Comparison of ENCODE assay signal across 8 cellular contexts in genomic region chr9:101486693-101487442, GRCh38. TPM values are rescaled to one million over a fixed set of nuclear protein-coding genes. Genes with fewer than 3 reads are reported as not detected.
DNase-seq lines count a peak whose midpoint lies in the region; ATAC-seq and TF ChIP-seq lines count a peak whose summit lies in the region.

No MANE protein-coding gene starts in this region.

- no peaks in the 10 kb centered on the region for H3K27me3 ChIP-seq in RWPE2 (ENCODE audit: insufficient read depth, poor library complexity, severe bottlenecking)
- H3K27me3 ChIP-seq in endocrine pancreas (ENCODE audit: control insufficient read depth, insufficient read depth, low read length) = no peaks in the 10 kb centered on the region
- peaks cover 0 to 8% (median under 1%) of the 10 kb centered on the region in 4 donors for H3K27me3 ChIP-seq in liver (ENCODE audit: control insufficient read depth in 4 of 4, insufficient read depth in 4 of 4, low read length in 3 of 4)
- H3K27me3 ChIP-seq in subcutaneous abdominal adipose tissue (ENCODE audit: control insufficient read depth in 5 of 5, insufficient read depth in 4 of 5, low read length in 5 of 5) = peaks cover 0 to 5% (median 0%) of the 10 kb centered on the region in 5 donors

- H3K4me1 ChIP-seq in RWPE2 (ENCODE audit: insufficient read depth, poor library complexity, severe bottlenecking) (peaks cover 15% of the 10 kb centered on the region), endocrine pancreas (ENCODE audit: control insufficient read depth, insufficient read depth, low read length) (peaks cover 17% of the 10 kb centered on the region), liver (ENCODE audit: control insufficient read depth in 4 of 4, insufficient read depth in 4 of 4, low read length in 3 of 4) (peaks cover 9 to 17% (median 12%) of the 10 kb centered on the region in 4 donors), subcutaneous abdominal adipose tissue (ENCODE audit: control insufficient read depth in 5 of 5, insufficient read depth in 5 of 5, low read length in 5 of 5) (peaks cover 0 to 25% (median 16%) of the 10 kb centered on the region in 5 donors)

- TF ChIP-seq CTCF in RWPE2 (IDR thresholded peaks at IDR 0.05; ENCODE audit: poor library complexity, severe bottlenecking) = peak; percentile 59
- TF ChIP-seq CTCF in liver (IDR thresholded peaks at IDR 0.05; ENCODE audit: low read depth, low read length, missing input control) = no peak

- H3K4me3 ChIP-seq in RWPE2 (ENCODE audit: severe bottlenecking) (peak overlapping the region; percentile 41), endocrine pancreas (ENCODE audit: control insufficient read depth, insufficient read depth, low read length) (peak overlapping the region; percentile 79), liver (ENCODE audit: low read depth in 1 of 3, low read length in 3 of 3) (peak overlapping the region; percentile 54 to 76 (median 71)), subcutaneous abdominal adipose tissue (ENCODE audit: low read depth in 1 of 5, low read length in 5 of 5) (peak overlapping the region; percentile 46 to 93 (median 87))

- H3K27ac ChIP-seq in RWPE2 (ENCODE audit: poor library complexity, severe bottlenecking) (peak overlapping the region; percentile 40), liver (ENCODE audit: low read depth in 1 of 2, low read length in 2 of 2) (peak overlapping the region; percentile 45 to 67), subcutaneous abdominal adipose tissue (ENCODE audit: low read depth, low read length) (peak overlapping the region; percentile 30)

- H3K9me3 ChIP-seq in RWPE2 (ENCODE audit: severe bottlenecking) (no peaks in the 10 kb centered on the region), endocrine pancreas (ENCODE audit: control insufficient read depth, low read length) (no peaks in the 10 kb centered on the region), liver (ENCODE audit: control insufficient read depth in 4 of 4, low read length in 3 of 4) (no peaks in the 10 kb centered on the region), subcutaneous abdominal adipose tissue (ENCODE audit: control insufficient read depth in 5 of 5, low read length in 5 of 5) (no peaks in the 10 kb centered on the region)

- peak; percentile 47 for ATAC-seq in HG02759 (IDR thresholded peaks at IDR 0.05; ENCODE audit: unreplicated experiment)
- peak; percentile 91 for ATAC-seq in RWPE2 (ENCODE audit: low read depth)
- no peak for ATAC-seq in HG03159 (IDR thresholded peaks at IDR 0.05; ENCODE audit: unreplicated experiment)
- no peak for ATAC-seq in GM18867 (IDR thresholded peaks at IDR 0.05; ENCODE audit: unreplicated experiment)

- DNase-seq in AG08395 (ENCODE audit: low spot score) (peak; percentile 59), RWPE2 (ENCODE audit: low spot score) (peak; percentile 74)

- H3K9ac ChIP-seq in endocrine pancreas (ENCODE audit: control insufficient read depth, insufficient read depth, low read length) = peak overlapping the region; percentile 98
- H3K9ac ChIP-seq in liver (ENCODE audit: low read depth in 1 of 2, low read length in 2 of 2) = no peak overlapping the region
- H3K9ac ChIP-seq in subcutaneous abdominal adipose tissue (ENCODE audit: low read length in 5 of 5) = peak overlapping the region in 3 of 5 donors; percentile 41 to 71 (median 66)

- H3K36me3 ChIP-seq in RWPE2 (ENCODE audit: low read depth) (no peaks in the 10 kb centered on the region), endocrine pancreas (ENCODE audit: control insufficient read depth, insufficient read depth, low read length) (no peaks in the 10 kb centered on the region), liver (ENCODE audit: control insufficient read depth in 4 of 4, insufficient read depth in 3 of 4, low read depth in 1 of 4, low read length in 3 of 4) (no peaks in the 10 kb centered on the region), subcutaneous abdominal adipose tissue (ENCODE audit: control insufficient read depth in 5 of 5, insufficient read depth in 5 of 5, low read length in 5 of 5) (no peaks in the 10 kb centered on the region)

- TF ChIP-seq RAD21 in liver (IDR thresholded peaks at IDR 0.05) = no peak

- 3% methylated on average over 53 of the region's 53 CpGs for WGBS in liver

TF ChIP-seq in liver, 16 proteins besides CTCF, POLR2A, EP300 and RAD21:
- TF ChIP-seq FOXA2 (IDR thresholded peaks at IDR 0.05) = no peak

RNA-seq across cellular contexts. Expression of gene RNF20, which starts 46.8 kb away (rescaled TPM):
- 10 to 100 TPM; 12.7 to 13.9 TPM for total RNA-seq in liver
- 1 to 10 TPM; 8.3 to 9.1 TPM for polyA plus RNA-seq in liver

RNA-seq across cellular contexts. Expression of gene ALDOB, which starts 51.3 kb away (rescaled TPM):
- total RNA-seq in liver = 1,000 to 10,000 TPM in 1 of 2 donors, 100 to 1,000 TPM in 1; 527 to 1,744 TPM
- polyA plus RNA-seq in liver = 1,000 to 10,000 TPM; 1,872 to 2,132 TPM

Comparison
In these comparisons a context has a peak if more than half of its experiments do, and no peak if none do; other contexts are left out.
1. ATAC-seq: peak in HG02759 (single experiment) and RWPE2 (single experiment); none in HG03159 (single experiment) and GM18867 (single experiment).
2. H3K9ac ChIP-seq: peak in endocrine pancreas (single experiment) and subcutaneous abdominal adipose tissue (3 of 5); none in liver (0 of 2).
3. Peak in every context shown above with its lines, with median percentiles within 50 percentile points of each other: H3K27ac ChIP-seq and H3K4me3 ChIP-seq.